8 cellular contexts compared by ENCODE assay signal in the genomic region with DNA sequence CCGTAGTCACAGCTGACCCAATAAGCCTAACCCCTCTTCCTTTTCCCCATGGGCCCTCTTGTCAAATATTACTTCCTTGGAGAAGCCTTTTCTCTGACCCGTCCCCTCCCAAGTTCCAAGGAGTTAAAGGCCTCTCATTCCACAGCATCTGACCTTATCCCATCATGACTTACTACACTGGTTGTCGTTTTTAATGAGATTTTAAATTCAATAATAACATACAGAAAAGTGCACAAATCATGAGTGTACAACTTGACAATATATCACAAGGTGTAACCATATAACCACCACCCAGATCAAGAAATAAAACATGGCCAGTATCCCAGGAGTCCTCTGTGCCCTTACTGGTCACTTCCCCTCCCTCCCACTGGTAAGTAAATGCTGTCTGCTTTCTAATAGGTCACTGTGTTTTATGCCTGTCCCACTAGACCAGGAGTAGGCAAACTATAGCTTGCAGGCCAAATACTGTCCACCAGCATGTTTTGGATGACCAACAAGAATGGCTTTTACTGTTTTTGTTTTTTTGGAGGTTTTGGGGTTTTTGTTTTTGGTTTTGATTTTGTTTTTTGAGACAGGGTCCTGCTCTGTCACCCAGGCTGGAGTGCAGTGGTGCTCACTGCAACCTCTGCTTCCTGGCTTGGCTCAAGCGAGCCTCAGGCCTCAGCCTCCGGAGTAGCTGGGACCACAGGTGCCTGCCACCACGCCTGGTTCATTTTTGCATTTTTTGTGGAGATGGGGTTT.
DNase-seq lines count a peak whose midpoint lies in the region; TF ChIP-seq lines count a peak whose summit lies in the region.

No MANE protein-coding gene starts in this region.

- peak overlapping the region; percentile 90 to 93 for H3K9ac ChIP-seq in stomach smooth muscle (ENCODE audit: low read length in 2 of 2)

- no peaks in the 10 kb centered on the region for H3K9me3 ChIP-seq in stomach smooth muscle (ENCODE audit: control insufficient read depth in 2 of 2, low read length in 2 of 2)

- no peak for TF ChIP-seq CTCF in WI38 (IDR thresholded peaks at IDR 0.05; ENCODE audit: low read depth, low read length)

- in situ Hi-C loops in ACHN (cut with HindIII; ENCODE audit: low pct_ligation_motif_present, low pct_unique_long_range_greater_than_20kb, low sequenced_read_pairs) = no loop called here

- no peaks in the 10 kb centered on the region for H3K36me3 ChIP-seq in stomach smooth muscle (ENCODE audit: control insufficient read depth in 2 of 2, insufficient read depth in 2 of 2, low read length in 2 of 2)

- peaks cover 0 to 8% of the 10 kb centered on the region in 2 donors for H3K27me3 ChIP-seq in stomach smooth muscle (ENCODE audit: control insufficient read depth in 1 of 2, insufficient read depth in 2 of 2, low read length in 2 of 2)

- peak overlapping the region; percentile 91 for H3K27ac ChIP-seq in stomach smooth muscle (ENCODE audit: low read length)

- H3K4me3 ChIP-seq in WI38 (ENCODE audit: low read depth, low read length) (peak overlapping the region; percentile 83), iPS-11a (ENCODE audit: low read depth, low read length) (peak overlapping the region; percentile 53), stomach smooth muscle (ENCODE audit: low read length in 2 of 2) (peak overlapping the region; percentile 86 to 92)

- H3K4me1 ChIP-seq in stomach smooth muscle (ENCODE audit: control insufficient read depth, insufficient read depth, low read length) = peaks cover 10% of the 10 kb centered on the region

- DNase-seq in ACHN = peak; percentile 72
- peak; percentile 23 for DNase-seq in HCEC 1CT
- DNase-seq in NCI-H1048 (lab: John Stamatoyannopoulos, UW) = no peak
- DNase-seq in cerebellar cortex (ENCODE audit: low spot score) = no peak
- no peak for DNase-seq in stimulated activated CD4-positive, alpha-beta T cell treated with anti-CD3 and anti-CD28 coated beads, Interleukin-2, amount 100 ng/mL, for 24 hours

Comparison
In these comparisons a context has a peak if more than half of its experiments do, and no peak if none do; other contexts are left out.
1. DNase-seq: peak in ACHN (single experiment) and HCEC 1CT (single experiment); none in NCI-H1048 (single experiment), cerebellar cortex (single experiment) and stimulated activated CD4-positive, alpha-beta T cell treated with anti-CD3 and anti-CD28 coated beads, Interleukin-2, amount 100 ng/mL, for 24 hours (0 of 2).
2. Peak in every context shown above with its lines, with median percentiles within 50 percentile points of each other: H3K4me3 ChIP-seq.